In the genomic region with DNA sequence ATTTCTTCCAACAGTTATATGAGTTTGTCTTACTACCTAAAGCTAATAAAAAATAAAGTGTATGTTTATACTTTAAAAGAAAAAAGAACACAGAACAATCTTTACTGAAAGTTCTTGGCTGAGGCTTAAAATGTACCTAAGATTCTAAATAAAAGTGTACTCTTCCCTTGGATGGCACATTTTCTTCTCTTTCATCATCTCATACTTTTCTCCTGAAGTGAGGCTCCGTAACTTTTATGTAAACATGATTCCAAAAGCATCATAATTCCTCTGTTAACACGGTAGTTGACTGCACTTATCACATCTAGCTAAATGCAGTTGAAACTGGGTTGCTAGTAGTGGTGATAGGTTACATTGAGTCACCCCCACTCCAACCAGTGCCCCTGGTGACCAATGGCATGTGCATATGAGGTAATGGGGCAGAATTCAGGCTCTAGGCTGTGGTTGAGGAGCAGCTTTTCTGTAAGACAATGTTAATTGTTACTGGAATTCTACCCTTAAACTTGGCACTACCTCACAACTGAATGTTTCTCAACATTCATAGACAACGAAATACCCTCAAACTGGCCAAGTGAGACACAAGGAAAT, we compare ENCODE assay signal across 14 cellular contexts. TPM values are rescaled to one million over a fixed set of nuclear protein-coding genes. Genes with fewer than 3 reads are reported as not detected.
DNase-seq lines count a peak whose midpoint lies in the region; ATAC-seq and TF ChIP-seq lines count a peak whose summit lies in the region.
"Had no signal": no experiment of that assay in that cellular context is flagged by ENCODE, and none has a peak within 500 bp of the region (broad histone marks: within the 10 kb centered on the region; RNA-seq: fewer than 3 reads in every experiment).

No MANE protein-coding gene starts in this region.

- DNase-seq in Daoy (ENCODE audit: low read depth) (peak; percentile 2), NB4 (ENCODE audit: low read depth) (peak; percentile 59), fibroblast of pulmonary artery (ENCODE audit: low read depth) (peak; percentile 52), WERI-Rb-1 (no peak)
- DNase-seq: activated CD8-positive, alpha-beta memory T cell treated with anti-CD3 and anti-CD28 coated beads, Interleukin-2, amount 10 ng/mL, durations not matched to agents 7 days and 5 days; erythroblast; NCI-H1694; NCI-H82; retina; stimulated activated naive CD4-positive, alpha-beta T cell treated with Interleukin-2 at 50 U/mL for 16 hours had no signal

- no peak for TF ChIP-seq POLR2A in NB4 (IDR thresholded peaks at IDR 0.05; ENCODE audit: extremely low read depth, insufficient read length)

- TF ChIP-seq CTCF in NB4 (IDR thresholded peaks at IDR 0.05; ENCODE audit: low read depth, low read length) (no peak), fibroblast of pulmonary artery (IDR thresholded peaks at IDR 0.05; ENCODE audit: low read length, missing control alignments) (no peak), WERI-Rb-1 (IDR thresholded peaks at IDR 0.05; ENCODE audit: low read depth, low read length) (no peak)

- H3K27ac ChIP-seq in rectal smooth muscle tissue (ENCODE audit: low read depth, low read length) (peak overlapping the region; percentile 73), WERI-Rb-1 (no peak overlapping the region)

- ATAC-seq in HG03342 (IDR thresholded peaks at IDR 0.05; ENCODE audit: unreplicated experiment) (no peak), GM21447 (IDR thresholded peaks at IDR 0.05; ENCODE audit: unreplicated experiment) (no peak), GM19351 (IDR thresholded peaks at IDR 0.05; ENCODE audit: unreplicated experiment) (no peak)
- ATAC-seq: activated CD8-positive, alpha-beta memory T cell treated with anti-CD3 and anti-CD28 coated beads, Interleukin-2, amount 10 ng/mL, durations not matched to agents 7 days and 5 days had no signal

- H3K36me3 ChIP-seq in rectal smooth muscle tissue (ENCODE audit: control insufficient read depth, insufficient read depth, low read length) (no peaks in the 10 kb centered on the region), WERI-Rb-1 (no peaks in the 10 kb centered on the region)

- H3K9me3 ChIP-seq in WERI-Rb-1 (ENCODE audit: severe bottlenecking) = no peaks in the 10 kb centered on the region

- H3K4me3 ChIP-seq in NB4 (ENCODE audit: low read depth, low read length) (no peak overlapping the region), fibroblast of pulmonary artery (replicated peaks; ENCODE audit: low read depth, low read length) (no peak overlapping the region), rectal smooth muscle tissue (ENCODE audit: low read length) (no peak overlapping the region), WERI-Rb-1 (ENCODE audit: low read depth, low read length) (no peak overlapping the region)

- H3K9ac ChIP-seq in rectal smooth muscle tissue (ENCODE audit: low read length) = no peak overlapping the region

- H3K27me3 ChIP-seq in rectal smooth muscle tissue (ENCODE audit: control insufficient read depth, insufficient read depth, low read length) (no peaks in the 10 kb centered on the region), WERI-Rb-1 (ENCODE audit: insufficient read depth, low read depth, severe bottlenecking) (no peaks in the 10 kb centered on the region)

- peaks cover 9% of the 10 kb centered on the region for H3K4me1 ChIP-seq in rectal smooth muscle tissue (ENCODE audit: control insufficient read depth, insufficient read depth, low read length)

RNA-seq across cellular contexts. Expression of a gene that starts 38.4 kb away (rescaled TPM):
- 32.1 and 43.1 TPM in 2 replicates for total RNA-seq in Daoy (2014; rRNA removed; shearing (Covaris generic))
